1 cellular context compared by ENCODE assay signal in the genomic region with DNA sequence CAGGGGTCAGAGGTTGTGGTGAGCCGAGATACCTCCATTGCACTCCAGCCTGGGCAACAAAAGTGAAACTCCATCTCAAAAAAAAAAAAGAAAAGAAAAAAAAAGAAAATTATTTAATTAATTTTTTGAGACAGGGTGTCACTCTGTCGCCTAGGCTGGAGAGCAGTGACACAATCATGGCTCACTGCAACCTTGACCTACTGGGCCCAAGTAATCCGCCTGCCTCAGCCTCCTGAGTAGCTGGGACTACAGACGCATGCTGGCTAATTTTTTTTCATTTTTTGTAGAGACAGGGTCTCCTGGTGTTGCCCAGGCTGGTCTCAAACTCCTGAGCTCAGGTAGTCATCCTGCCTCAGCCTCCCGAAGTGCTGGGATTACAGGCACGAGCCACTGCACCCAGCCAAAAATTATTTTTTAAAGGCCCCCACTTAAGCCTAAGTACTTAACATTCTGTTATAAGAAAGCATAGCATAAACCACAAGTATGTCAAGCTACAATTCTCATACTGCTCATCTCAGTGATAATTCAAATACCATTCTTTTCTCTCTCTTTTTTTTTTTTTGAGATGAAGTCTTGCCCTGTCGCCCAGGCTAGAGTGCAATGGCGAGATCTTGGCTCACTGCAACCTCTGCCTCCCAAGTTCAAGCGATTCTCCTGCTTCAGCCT.
TF ChIP-seq lines count a peak whose summit lies in the region.

No MANE protein-coding gene starts in this region.

TF ChIP-seq in HepG2, 621 proteins besides CTCF, POLR2A, EP300 and RAD21:
- TF ChIP-seq GATAD2A (CRISPR knock-in tag; IDR thresholded peaks at IDR 0.05), result 0 out of 2 replicates have a peak, but pooled peaks have one; percentile 12
- 0 out of 2 replicates have a peak, but pooled peaks have one; percentile 8 for TF ChIP-seq ZNF460 (CRISPR knock-in tag; IDR thresholded peaks at IDR 0.05; ENCODE audit: borderline replicate concordance)
- no peak for TF ChIP-seq MIXL1 (CRISPR knock-in tag; IDR thresholded peaks at IDR 0.05)
- 0 out of 2 replicates have a peak, but pooled peaks have one; percentile 19 for TF ChIP-seq RARA (CRISPR knock-in tag; IDR thresholded peaks at IDR 0.05)
- TF ChIP-seq, protein P1, sequence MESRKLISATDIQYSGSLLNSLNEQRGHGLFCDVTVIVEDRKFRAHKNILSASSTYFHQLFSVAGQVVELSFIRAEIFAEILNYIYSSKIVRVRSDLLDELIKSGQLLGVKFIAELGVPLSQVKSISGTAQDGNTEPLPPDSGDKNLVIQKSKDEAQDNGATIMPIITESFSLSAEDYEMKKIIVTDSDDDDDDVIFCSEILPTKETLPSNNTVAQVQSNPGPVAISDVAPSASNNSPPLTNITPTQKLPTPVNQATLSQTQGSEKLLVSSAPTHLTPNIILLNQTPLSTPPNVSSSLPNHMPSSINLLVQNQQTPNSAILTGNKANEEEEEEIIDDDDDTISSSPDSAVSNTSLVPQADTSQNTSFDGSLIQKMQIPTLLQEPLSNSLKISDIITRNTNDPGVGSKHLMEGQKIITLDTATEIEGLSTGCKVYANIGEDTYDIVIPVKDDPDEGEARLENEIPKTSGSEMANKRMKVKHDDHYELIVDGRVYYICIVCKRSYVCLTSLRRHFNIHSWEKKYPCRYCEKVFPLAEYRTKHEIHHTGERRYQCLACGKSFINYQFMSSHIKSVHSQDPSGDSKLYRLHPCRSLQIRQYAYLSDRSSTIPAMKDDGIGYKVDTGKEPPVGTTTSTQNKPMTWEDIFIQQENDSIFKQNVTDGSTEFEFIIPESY (CRISPR knock-in tag; IDR thresholded peaks at IDR 0.05), result peak; percentile 63; the same call in 1 of the 2 replicates
